ENCODE assay signal across 17 cellular contexts in genomic region chr18:292271-292670, GRCh38. TPM values are rescaled to one million over a fixed set of nuclear protein-coding genes. Genes with fewer than 3 reads are reported as not detected.
DNase-seq lines count a peak whose midpoint lies in the region; ATAC-seq and TF ChIP-seq lines count a peak whose summit lies in the region.
"Had no signal": no experiment of that assay in that cellular context is flagged by ENCODE, and none has a peak within 500 bp of the region (broad histone marks: within the 10 kb centered on the region; RNA-seq: fewer than 3 reads in every experiment).

No MANE protein-coding gene starts in this region.

- H3K9ac ChIP-seq in Karpas-422 (ENCODE audit: low read length): no peak overlapping the region

- H3K79me2 ChIP-seq in Karpas-422 (ENCODE audit: low read length): no peaks in the 10 kb centered on the region

- H3K4me3 Mint-ChIP-seq in HFFc6: no peak overlapping the region
- H3K4me3 Mint-ChIP-seq: naive thymus-derived CD8-positive, alpha-beta T cell had no signal

- H4K20me1 ChIP-seq in Karpas-422 (ENCODE audit: insufficient read depth, low read depth, low read length): no peaks in the 10 kb centered on the region

- no peaks in the 10 kb centered on the region for H3K4me1 Mint-ChIP-seq in HFFc6 (ENCODE audit: low read depth)

- H3K27ac ChIP-seq in WERI-Rb-1: no peak overlapping the region
- H3K27ac ChIP-seq in foreskin keratinocyte: no peak overlapping the region
- no peak overlapping the region for H3K27ac ChIP-seq in Karpas-422 (ENCODE audit: low read length)
- H3K27ac ChIP-seq: esophagus squamous epithelium, left ventricle myocardium inferior, RWPE1, thoracic aorta had no signal

- no peak overlapping the region for H2AFZ ChIP-seq in Karpas-422 (ENCODE audit: low read length)

- DNase-seq in BE2C (no peak), HFFc6 (no peak), WERI-Rb-1 (peak; percentile 11), foreskin keratinocyte (no peak), mucosa of descending colon (no peak), T-helper 2 cell (no peak), Karpas-422 (no peak)
- DNase-seq: activated CD4-positive, alpha-beta T cell treated with anti-CD3 and anti-CD28 coated beads, Interleukin-2, amount 50 U/mL, for 48 hours; activated T-cell treated with anti-CD3 and anti-CD28 coated beads, Interleukin-2, amount 50 U/mL, for 48 hours; esophagus squamous epithelium; left ventricle myocardium inferior; naive thymus-derived CD8-positive, alpha-beta T cell; NCI-H146; T-helper 9 cell had no signal

- H3K9me2 ChIP-seq in Karpas-422 (replicated peaks; ENCODE audit: insufficient read depth, low read length): no peaks in the 10 kb centered on the region

- H3K4me3 ChIP-seq in BE2C (ENCODE audit: low read depth, low read length): no peak overlapping the region
- no peak overlapping the region for H3K4me3 ChIP-seq in WERI-Rb-1 (ENCODE audit: low read depth, low read length)
- no peak overlapping the region for H3K4me3 ChIP-seq in mucosa of descending colon
- H3K4me3 ChIP-seq in Karpas-422 (ENCODE audit: low read length): no peak overlapping the region
- H3K4me3 ChIP-seq: esophagus squamous epithelium, left ventricle myocardium inferior, thoracic aorta had no signal

- no peaks in the 10 kb centered on the region for H3K36me3 ChIP-seq in BE2C
- H3K36me3 ChIP-seq in WERI-Rb-1: no peaks in the 10 kb centered on the region
- no peaks in the 10 kb centered on the region for H3K36me3 ChIP-seq in mucosa of descending colon (ENCODE audit: low read depth)
- H3K36me3 ChIP-seq in Karpas-422 (ENCODE audit: insufficient read depth, low read length): no peaks in the 10 kb centered on the region
- H3K36me3 ChIP-seq: esophagus squamous epithelium, left ventricle myocardium inferior, thoracic aorta had no signal

- H3K27me3 ChIP-seq in BE2C (no peaks in the 10 kb centered on the region), WERI-Rb-1 (ENCODE audit: insufficient read depth, low read depth, severe bottlenecking) (no peaks in the 10 kb centered on the region), foreskin keratinocyte (no peaks in the 10 kb centered on the region), Karpas-422 (ENCODE audit: low read length) (no peaks in the 10 kb centered on the region)
- H3K27me3 ChIP-seq: esophagus squamous epithelium had no signal

- peaks cover 54% of the 10 kb centered on the region for H3K27me3 Mint-ChIP-seq in HFFc6 (ENCODE audit: insufficient read depth)

- H3K4me1 ChIP-seq in BE2C (no peaks in the 10 kb centered on the region), foreskin keratinocyte (no peaks in the 10 kb centered on the region), mucosa of descending colon (ENCODE audit: low read depth) (no peaks in the 10 kb centered on the region), Karpas-422 (ENCODE audit: low read length) (no peaks in the 10 kb centered on the region)
- H3K4me1 ChIP-seq: esophagus squamous epithelium, left ventricle myocardium inferior had no signal

- no peak overlapping the region for H3K4me2 ChIP-seq in Karpas-422 (ENCODE audit: low read depth, low read length, poor library complexity, severe bottlenecking)

- no peak overlapping the region for H3K27ac Mint-ChIP-seq in HFFc6
- H3K27ac Mint-ChIP-seq: naive thymus-derived CD8-positive, alpha-beta T cell had no signal

- no peaks in the 10 kb centered on the region for H3K9me3 Mint-ChIP-seq in HFFc6

- H3K9me3 ChIP-seq in BE2C (no peaks in the 10 kb centered on the region), WERI-Rb-1 (ENCODE audit: severe bottlenecking) (no peaks in the 10 kb centered on the region), mucosa of descending colon (no peaks in the 10 kb centered on the region), Karpas-422 (ENCODE audit: low read length) (no peaks in the 10 kb centered on the region)
- H3K9me3 ChIP-seq: esophagus squamous epithelium, left ventricle myocardium inferior, thoracic aorta had no signal

- no peaks in the 10 kb centered on the region for H3K36me3 Mint-ChIP-seq in HFFc6 (ENCODE audit: low read depth)
- H3K36me3 Mint-ChIP-seq: naive thymus-derived CD8-positive, alpha-beta T cell had no signal

- no peak for ATAC-seq in foreskin keratinocyte
- ATAC-seq in mucosa of descending colon: no peak
- ATAC-seq in GM19397 (IDR thresholded peaks at IDR 0.05; ENCODE audit: unreplicated experiment): no peak
- ATAC-seq: naive thymus-derived CD8-positive, alpha-beta T cell had no signal

- intact Hi-C loops in mucosa of descending colon (cut with DNase I, micrococcal nuclease): loop anchor here in 1 of 2 donors (10.0 kb wide), 1 partner anchor 323 kb away; no protein-coding TSS in a partner anchor

- TF ChIP-seq CTCF in BE2C (IDR thresholded peaks at IDR 0.05; ENCODE audit: low read depth, low read length) (peak; percentile 24; the same call in 1 of the 2 replicates), HFFc6 (IDR thresholded peaks at IDR 0.05) (peak; percentile 66), WERI-Rb-1 (IDR thresholded peaks at IDR 0.05; ENCODE audit: low read depth, low read length) (0 out of 2 replicates have a peak, but pooled peaks have one; percentile 15), foreskin keratinocyte (conservative IDR thresholded peaks at IDR 0.05) (peak; percentile 22), mucosa of descending colon (IDR thresholded peaks at IDR 0.05) (no peak)

RNA-seq across cellular contexts. Expression of gene THOC1, which starts 24.4 kb away (rescaled TPM):
- 29.8 TPM for polyA plus RNA-seq in BE2C (2012; ENCODE audit: insufficient read depth, insufficient read length, low read depth)
- 10 to 100 TPM; 12.9 to 18.5 (median 16.4) TPM for total RNA-seq in HFFc6 (2021; fragmentation: NEBNext Ultra II Directional; extraction: Animal tissue kit (Norgen Biotek cat#: 25700))
- total RNA-seq in foreskin keratinocyte: 28.0 and 32.3 TPM in 2 replicates
- polyA plus RNA-seq in foreskin keratinocyte: 17.9 and 21.3 TPM in 2 replicates
- total RNA-seq in mucosa of descending colon: 10 to 100 TPM; 25.9 to 32.8 (median 27.6) TPM
- total RNA-seq in Karpas-422 (2014; rRNA removed; shearing (Covaris generic); ENCODE audit: low replicate concordance): 58.2 and 84.2 TPM in 2 replicates
